22 cellular contexts compared by ENCODE assay signal in the genomic region with DNA sequence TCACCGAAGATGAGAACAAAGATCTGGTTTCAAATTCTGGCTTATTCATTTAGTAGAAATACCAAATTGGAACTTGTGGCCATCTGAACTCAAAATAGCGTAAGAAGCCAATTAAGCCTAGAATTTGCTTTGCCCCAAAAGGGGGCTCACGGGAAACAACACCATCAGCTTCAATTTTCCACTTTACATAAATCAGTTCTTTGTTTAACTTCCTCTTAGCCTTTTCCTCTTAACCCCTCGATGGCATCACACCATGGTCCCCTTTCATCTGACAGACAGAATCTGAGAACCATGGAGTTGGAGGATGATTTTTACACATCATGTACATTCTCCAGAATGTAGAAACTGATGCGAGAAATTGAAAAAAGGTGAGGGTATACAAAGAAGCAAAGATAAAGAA.
"Had no signal": no experiment of that assay in that cellular context is flagged by ENCODE, and none has a peak within 500 bp of the region (broad histone marks: within the 10 kb centered on the region; RNA-seq: fewer than 3 reads in every experiment).

No MANE protein-coding gene starts in this region.

- H3K4me1 ChIP-seq: adrenal gland, lower lobe of right lung had no signal

- H3K9me3 ChIP-seq: adrenal gland, gastrocnemius medialis, lower lobe of right lung, stomach, vagina had no signal

- H3K27ac Mint-ChIP-seq: activated CD4-positive, alpha-beta T cell treated with anti-CD3 and anti-CD28 coated beads, Interleukin-2, amount 10 ng/mL, durations not matched to agents 7 days and 5 days; nephron progenitor cell had no signal

- H3K4me3 ChIP-seq: adrenal gland, gastrocnemius medialis, lower lobe of right lung, stomach, vagina had no signal

- H3K4me3 Mint-ChIP-seq: activated CD4-positive, alpha-beta T cell treated with anti-CD3 and anti-CD28 coated beads, Interleukin-2, amount 10 ng/mL, durations not matched to agents 7 days and 5 days; nephron progenitor cell had no signal

- H3K27me3 ChIP-seq: adrenal gland, gastrocnemius medialis, stomach, vagina had no signal

- H3K27ac ChIP-seq: adrenal gland, gastrocnemius medialis, lower lobe of right lung, stomach, vagina had no signal

- DNase-seq: activated CD4-positive, alpha-beta T cell treated with anti-CD3 and anti-CD28 coated beads, Interleukin-2, amount 10 ng/mL, durations not matched to agents 7 days and 5 days; activated CD8-positive, alpha-beta memory T cell treated with anti-CD3 and anti-CD28 coated beads for 24 hours; activated CD8-positive, alpha-beta memory T cell treated with anti-CD3 and anti-CD28 coated beads, Interleukin-2, amount 50 U/mL, for 48 hours; activated gamma-delta T cell; adrenal gland; cerebellar nuclear complex; cortex of kidney; effector CD8-positive, alpha-beta T cell; gastrocnemius medialis; head of caudate nucleus; lower lobe of right lung; nephron progenitor cell; occipital lobe; posterior cingulate gyrus; stimulated activated CD4-positive, alpha-beta T cell treated with anti-CD3 and anti-CD28 coated beads, Interleukin-12 subunit alpha, Interleukin-12 subunit beta, amount 100 ng/mL, for 4 hours; stimulated activated CD8-positive, alpha-beta memory T cell treated with anti-CD3 and anti-CD28 coated beads, Interleukin-4, amount 100 ng/mL, for 48 hours; stomach; T-helper 1 cell; T1000; trophoblast cell had no signal

- ATAC-seq: esophagus mucosa, gastrocnemius medialis, lower lobe of right lung had no signal

- H3K36me3 ChIP-seq: adrenal gland, gastrocnemius medialis, lower lobe of right lung, stomach, vagina had no signal

- H3K9me3 Mint-ChIP-seq: nephron progenitor cell had no signal
